Comparison of ENCODE assay signal across 1 cellular context in genomic region chr10:74117738-74118137, GRCh38.
TF ChIP-seq lines count a peak whose summit lies in the region.

No MANE protein-coding gene starts in this region.

TF ChIP-seq in HCT116, 20 proteins besides CTCF, POLR2A, EP300 and RAD21 (continued from another document):
- TF ChIP-seq ATF3 (IDR thresholded peaks at IDR 0.05), result no peak
- TF ChIP-seq ZBTB33 (IDR thresholded peaks at IDR 0.05; ENCODE audit: extremely low read depth, insufficient replicate concordance, low read length), result no peak
- no peak for TF ChIP-seq ELF1 (IDR thresholded peaks at IDR 0.05; ENCODE audit: borderline replicate concordance, low read depth)
- TF ChIP-seq EZH2phosphoT487 (IDR thresholded peaks at IDR 0.05; ENCODE audit: borderline replicate concordance), result no peak
- no peak for TF ChIP-seq MAX (IDR thresholded peaks at IDR 0.05)
- no peak for TF ChIP-seq YY1 (IDR thresholded peaks at IDR 0.05; ENCODE audit: extremely low read depth, insufficient replicate concordance, low read depth, low read length)
- TF ChIP-seq EZH2 (IDR thresholded peaks at IDR 0.05), result no peak
- TF ChIP-seq JUND (IDR thresholded peaks at IDR 0.05), result no peak
- TF ChIP-seq EGR1 (IDR thresholded peaks at IDR 0.05; ENCODE audit: low read depth), result no peak
- TF ChIP-seq REST (IDR thresholded peaks at IDR 0.05; ENCODE audit: low read depth), result no peak
TF ChIP-seq in HCT116: peak in this region for 0.
